ENCODE assay signal across 10 cellular contexts in the genomic region with DNA sequence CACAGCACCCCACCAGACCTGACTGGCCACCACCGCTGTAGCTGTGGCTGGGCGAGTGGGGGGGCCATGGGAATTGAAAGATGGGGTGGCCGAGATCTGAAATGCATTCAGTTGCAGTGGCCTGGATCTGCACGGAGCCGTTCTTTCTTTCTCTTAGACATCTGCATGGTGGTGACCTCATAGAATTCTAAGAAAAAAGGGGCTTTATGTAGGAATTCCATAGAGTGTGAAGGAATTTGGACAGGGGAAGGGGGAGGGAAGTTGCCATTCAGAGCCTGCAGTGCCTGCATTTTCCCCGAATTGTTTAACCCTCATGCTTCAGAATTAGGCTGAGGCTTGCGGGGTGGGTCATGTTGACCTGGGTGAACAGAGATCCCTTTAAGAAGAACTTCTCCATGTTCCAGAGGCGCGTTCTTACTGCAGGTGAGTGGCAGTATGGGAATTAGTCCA. TPM values are rescaled to one million over a fixed set of nuclear protein-coding genes. Genes with fewer than 3 reads are reported as not detected.
DNase-seq lines count a peak whose midpoint lies in the region; ATAC-seq and TF ChIP-seq lines count a peak whose summit lies in the region.
"Had no signal": no experiment of that assay in that cellular context is flagged by ENCODE, and none has a peak within 500 bp of the region (broad histone marks: within the 10 kb centered on the region; RNA-seq: fewer than 3 reads in every experiment).

No MANE protein-coding gene starts in this region.

- no peaks in the 10 kb centered on the region for H3K36me3 ChIP-seq in breast epithelium
- peaks cover 0 to 16% of the 10 kb centered on the region in 2 donors for H3K36me3 ChIP-seq in muscle layer of duodenum (ENCODE audit: control insufficient read depth in 1 of 2, insufficient read depth in 2 of 2, low read length in 2 of 2)
- H3K36me3 ChIP-seq in vagina, result no peaks in the 10 kb centered on the region

- H3K4me1 ChIP-seq in right cardiac atrium (ENCODE audit: control insufficient read depth, insufficient read depth, low read length) (peaks cover 26% of the 10 kb centered on the region), breast epithelium (peaks cover 16 to 24% of the 10 kb centered on the region in 2 donors), muscle layer of duodenum (ENCODE audit: control insufficient read depth in 1 of 2, insufficient read depth in 2 of 2, low read length in 2 of 2) (peaks cover 46 to 47% of the 10 kb centered on the region in 2 donors), vagina (peaks cover 85% of the 10 kb centered on the region)

- TF ChIP-seq CTCF in breast epithelium (IDR thresholded peaks at IDR 0.05), result no peak
- TF ChIP-seq CTCF in vagina (IDR thresholded peaks at IDR 0.05), result no peak

- peaks cover 38% of the 10 kb centered on the region for H3K4me1 Mint-ChIP-seq in stimulated activated naive CD8-positive, alpha-beta T cell treated with anti-CD3 and anti-CD28 coated beads, Interleukin-15, amount 100 ng/mL, for 72 hours

- no peak overlapping the region for H3K4me3 ChIP-seq in right cardiac atrium (ENCODE audit: low read length)
- no peak overlapping the region for H3K4me3 ChIP-seq in breast epithelium
- H3K4me3 ChIP-seq in muscle layer of duodenum (ENCODE audit: low read depth in 1 of 2, low read length in 2 of 2), result peak overlapping the region in 1 of 2 donors; percentile 10
- H3K4me3 ChIP-seq in vagina, result no peak overlapping the region

- no peaks in the 10 kb centered on the region for H3K9me3 ChIP-seq in right cardiac atrium (ENCODE audit: control insufficient read depth, low read length)
- no peaks in the 10 kb centered on the region for H3K9me3 ChIP-seq in breast epithelium
- H3K9me3 ChIP-seq in muscle layer of duodenum (ENCODE audit: control insufficient read depth in 1 of 2, low read length in 2 of 2), result no peaks in the 10 kb centered on the region
- no peaks in the 10 kb centered on the region for H3K9me3 ChIP-seq in vagina

- TF ChIP-seq POLR2A in breast epithelium (IDR thresholded peaks at IDR 0.05) (no peak), vagina (IDR thresholded peaks at IDR 0.05) (no peak)

- peaks cover 82% of the 10 kb centered on the region for H3K27me3 Mint-ChIP-seq in stimulated activated naive CD8-positive, alpha-beta T cell treated with anti-CD3 and anti-CD28 coated beads, Interleukin-15, amount 100 ng/mL, for 72 hours

- H3K4me3 Mint-ChIP-seq in stimulated activated naive CD8-positive, alpha-beta T cell treated with anti-CD3 and anti-CD28 coated beads, Interleukin-15, amount 100 ng/mL, for 72 hours, result no peak overlapping the region

- H3K9me3 Mint-ChIP-seq in stimulated activated naive CD8-positive, alpha-beta T cell treated with anti-CD3 and anti-CD28 coated beads, Interleukin-15, amount 100 ng/mL, for 72 hours, result no peaks in the 10 kb centered on the region
- H3K9me3 Mint-ChIP-seq: activated T-helper 2 cell treated with anti-CD3 and anti-CD28 coated beads, Interferon-gamma antibody, Interleukin-2, Interleukin-4, amounts not matched to agents 10 μg/mL and 5 μg/mL and 100 μg/mL, durations not matched to agents 14 hours and 24 hours and 36 hours had no signal

- no peak for ATAC-seq in right cardiac atrium
- ATAC-seq in stimulated activated naive CD8-positive, alpha-beta T cell treated with anti-CD3 and anti-CD28 coated beads, Interleukin-15, amount 100 ng/mL, for 72 hours, result no peak

- DNase-seq in right cardiac atrium, result peak in 2 of 3 donors; percentile 6 to 8
- no peak for DNase-seq in cardiac septum (ENCODE audit: low spot score)
- no peak for DNase-seq in breast epithelium (ENCODE audit: low spot score in 2 of 2)
- DNase-seq in vagina (ENCODE audit: extremely low spot score in 2 of 2), result no peak
- no peak for DNase-seq in activated CD8-positive, alpha-beta memory T cell treated with anti-CD3 and anti-CD28 coated beads, Interleukin-2, amount 50 U/mL, for 4 hours
- no peak for DNase-seq in hypothalamus (lab: John Stamatoyannopoulos, UW)
- no peak for DNase-seq in stimulated activated naive CD8-positive, alpha-beta T cell treated with anti-CD3 and anti-CD28 coated beads, Interleukin-15, amount 100 ng/mL, for 72 hours
- DNase-seq: NCI-H2081 treated with DMSO at 0.1 percent for 48 hours had no signal

- H3K27me3 ChIP-seq in right cardiac atrium (ENCODE audit: control insufficient read depth, insufficient read depth) (no peaks in the 10 kb centered on the region), breast epithelium (no peaks in the 10 kb centered on the region), muscle layer of duodenum (ENCODE audit: low read depth, low read length) (no peaks in the 10 kb centered on the region), vagina (no peaks in the 10 kb centered on the region)

- WGBS in right cardiac atrium, result 80% methylated on average over 9 of the region's 9 CpGs

- intact Hi-C loops in right cardiac atrium (cut with DNase I), result no loop called here
- intact Hi-C loops in cardiac septum (cut with DNase I), result no loop called here
- intact Hi-C loops in breast epithelium (cut with DNase I; ENCODE audit: low total_unique reads), result no loop called here
- intact Hi-C loops in vagina (cut with DNase I), result no loop called here

- H3K27ac ChIP-seq in right cardiac atrium (ENCODE audit: low read length) (no peak overlapping the region), breast epithelium (peak overlapping the region; percentile 20 to 87), muscle layer of duodenum (ENCODE audit: low read length) (peak overlapping the region; percentile 81), vagina (peak overlapping the region; percentile 22)

- no peak overlapping the region for H3K27ac Mint-ChIP-seq in stimulated activated naive CD8-positive, alpha-beta T cell treated with anti-CD3 and anti-CD28 coated beads, Interleukin-15, amount 100 ng/mL, for 72 hours

RNA-seq across cellular contexts. Expression of a gene that starts 4.9 kb away (rescaled TPM):
- 10 to 100 TPM; 12.0 to 19.2 (median 15.6) TPM for total RNA-seq in right cardiac atrium
- 4.7 TPM for polyA plus RNA-seq in right cardiac atrium
- 11.6 TPM for total RNA-seq in cardiac septum
- total RNA-seq in breast epithelium, result 10 to 100 TPM; 17.8 to 31.5 (median 22.2) TPM
- 44.4 TPM for total RNA-seq in vagina

Comparison
In these comparisons a context has a peak if more than half of its experiments do, and no peak if none do; other contexts are left out.
1. DNase-seq: peak in right cardiac atrium (2 of 3); none in cardiac septum (single experiment), breast epithelium (0 of 2), vagina (0 of 2), activated CD8-positive, alpha-beta memory T cell treated with anti-CD3 and anti-CD28 coated beads, Interleukin-2, amount 50 U/mL, for 4 hours (single experiment), hypothalamus (0 of 51) and stimulated activated naive CD8-positive, alpha-beta T cell treated with anti-CD3 and anti-CD28 coated beads, Interleukin-15, amount 100 ng/mL, for 72 hours (0 of 2).